In genomic region chr1:26677306-26678115, GRCh38 we compare ENCODE assay signal across 8 cellular contexts. TPM values are rescaled to one million over a fixed set of nuclear protein-coding genes. Genes with fewer than 3 reads are reported as not detected.
A peak's percentile ranks its signal among the peaks of the same experiment; 100 is the strongest.
DNase-seq lines count a peak whose midpoint lies in the region; ATAC-seq lines count a peak whose summit lies in the region.

No MANE protein-coding gene starts in this region.

- POLR2A ChIA-PET in activated CD4-positive, alpha-beta memory T cell treated with anti-CD3 and anti-CD28 coated beads, Interleukin-2, amount 10 ng/mL, durations not matched to agents 7 days and 5 days (lab: Charles Lee): interaction anchor here (1.6 to 2.6 kb wide), 3 partner anchors 15 to 111 kb away, joined by 7 to 17 read pairs (median 11); partner anchors contain the start of gene PIGV

- ATAC-seq in GM18868 (IDR thresholded peaks at IDR 0.05; ENCODE audit: unreplicated experiment) (peak; percentile 66), HG03558 (IDR thresholded peaks at IDR 0.05; ENCODE audit: extremely low read depth, unreplicated experiment) (peak; percentile 62)

- H3K27me3 ChIP-seq in effector memory CD4-positive, alpha-beta T cell (replicated peaks; ENCODE audit: control insufficient read depth, insufficient read depth, low read length, poor library complexity, severe bottlenecking): no peaks in the 10 kb centered on the region

- DNase-seq in AG08396 (ENCODE audit: low spot score) (peak; percentile 34), NCI-H82 treated with DMSO at 0.1 percent for 48 hours (lab: John Stamatoyannopoulos, UW; ENCODE audit: unreplicated experiment) (peak; percentile 67), midbrain (lab: John Stamatoyannopoulos, UW) (peak; percentile 70), stromal cell of bone marrow (ENCODE audit: low read depth) (peak; percentile 46)
- DNase-seq in activated CD4-positive, alpha-beta memory T cell treated with anti-CD3 and anti-CD28 coated beads, Interleukin-2, amount 10 ng/mL, durations not matched to agents 7 days and 5 days: peak; percentile 56
- DNase-seq in effector memory CD4-positive, alpha-beta T cell: peak; percentile 26 to 44 (median 28)

- no peaks in the 10 kb centered on the region for H3K36me3 ChIP-seq in effector memory CD4-positive, alpha-beta T cell (ENCODE audit: control insufficient read depth, insufficient read depth, low read length)

- CTCF ChIA-PET in activated CD4-positive, alpha-beta memory T cell treated with anti-CD3 and anti-CD28 coated beads, Interleukin-2, amount 10 ng/mL, durations not matched to agents 7 days and 5 days (lab: Charles Lee): interaction anchor here (0.9 to 3.6 kb wide), 10 partner anchors 10 to 177 kb away, joined by 3 to 23 read pairs (median 6); no protein-coding TSS in a partner anchor

- no peak overlapping the region for H3K4me3 Mint-ChIP-seq in activated CD4-positive, alpha-beta memory T cell treated with anti-CD3 and anti-CD28 coated beads, Interleukin-2, amount 10 ng/mL, durations not matched to agents 7 days and 5 days

- H3K4me3 ChIP-seq in effector memory CD4-positive, alpha-beta T cell (ENCODE audit: insufficient read depth, low read depth, low read length, poor library complexity, severe bottlenecking): no peak overlapping the region

- H3K4me1 ChIP-seq in effector memory CD4-positive, alpha-beta T cell (ENCODE audit: control insufficient read depth, insufficient read depth, low read length, poor library complexity, severe bottlenecking): peaks cover 13% of the 10 kb centered on the region

- H3K27ac ChIP-seq in effector memory CD4-positive, alpha-beta T cell (ENCODE audit: insufficient read depth, low read length, poor library complexity, severe bottlenecking): no peak overlapping the region

- H3K27me3 Mint-ChIP-seq in activated CD4-positive, alpha-beta memory T cell treated with anti-CD3 and anti-CD28 coated beads, Interleukin-2, amount 10 ng/mL, durations not matched to agents 7 days and 5 days: peaks cover 2% of the 10 kb centered on the region

- no peaks in the 10 kb centered on the region for H3K9me3 ChIP-seq in effector memory CD4-positive, alpha-beta T cell (ENCODE audit: control insufficient read depth, low read length)

- H3K27ac Mint-ChIP-seq in activated CD4-positive, alpha-beta memory T cell treated with anti-CD3 and anti-CD28 coated beads, Interleukin-2, amount 10 ng/mL, durations not matched to agents 7 days and 5 days: no peak overlapping the region

- H3K4me1 Mint-ChIP-seq in activated CD4-positive, alpha-beta memory T cell treated with anti-CD3 and anti-CD28 coated beads, Interleukin-2, amount 10 ng/mL, durations not matched to agents 7 days and 5 days: peaks cover 21% of the 10 kb centered on the region

- no peaks in the 10 kb centered on the region for H3K9me3 Mint-ChIP-seq in activated CD4-positive, alpha-beta memory T cell treated with anti-CD3 and anti-CD28 coated beads, Interleukin-2, amount 10 ng/mL, durations not matched to agents 7 days and 5 days

- H3K36me3 Mint-ChIP-seq in activated CD4-positive, alpha-beta memory T cell treated with anti-CD3 and anti-CD28 coated beads, Interleukin-2, amount 10 ng/mL, durations not matched to agents 7 days and 5 days (ENCODE audit: low read depth): no peaks in the 10 kb centered on the region

RNA-seq across cellular contexts. Expression of gene ARID1A, which starts 18.3 kb away (rescaled TPM):
- total RNA-seq in activated CD4-positive, alpha-beta memory T cell treated with anti-CD3 and anti-CD28 coated beads, Interleukin-2, amount 10 ng/mL, durations not matched to agents 7 days and 5 days: 10 to 100 TPM; 88.9 to 90.0 TPM
